ENCODE assay signal across 1 cellular context in the genomic region with DNA sequence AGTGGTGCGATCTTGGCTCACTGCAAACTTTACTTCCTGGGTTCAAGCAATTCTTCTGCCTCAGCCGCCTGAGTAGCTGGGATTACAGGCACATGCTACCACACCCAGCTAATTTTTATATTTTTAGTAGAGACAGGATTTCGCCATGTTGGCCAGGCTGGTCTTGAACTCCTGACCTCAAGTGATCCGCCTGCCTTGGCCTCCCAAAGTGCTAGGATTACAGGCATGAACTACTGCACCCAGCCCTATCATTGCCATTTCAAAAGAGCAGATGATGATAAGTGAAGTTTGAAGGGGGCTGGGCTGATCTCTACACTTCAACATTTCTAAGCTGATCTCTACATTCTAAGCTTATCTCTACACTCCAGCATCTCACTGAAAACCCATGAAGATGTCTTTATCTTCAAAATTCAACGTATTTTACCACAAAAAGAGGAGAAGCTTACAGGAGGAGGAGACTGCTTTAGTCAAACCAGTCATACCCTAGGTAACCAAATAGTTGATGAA.
TF ChIP-seq lines count a peak whose summit lies in the region.

No MANE protein-coding gene starts in this region.

TF ChIP-seq in K562, 482 proteins besides CTCF, POLR2A, EP300 and RAD21 (continued from another document):
- TF ChIP-seq, protein P1, sequence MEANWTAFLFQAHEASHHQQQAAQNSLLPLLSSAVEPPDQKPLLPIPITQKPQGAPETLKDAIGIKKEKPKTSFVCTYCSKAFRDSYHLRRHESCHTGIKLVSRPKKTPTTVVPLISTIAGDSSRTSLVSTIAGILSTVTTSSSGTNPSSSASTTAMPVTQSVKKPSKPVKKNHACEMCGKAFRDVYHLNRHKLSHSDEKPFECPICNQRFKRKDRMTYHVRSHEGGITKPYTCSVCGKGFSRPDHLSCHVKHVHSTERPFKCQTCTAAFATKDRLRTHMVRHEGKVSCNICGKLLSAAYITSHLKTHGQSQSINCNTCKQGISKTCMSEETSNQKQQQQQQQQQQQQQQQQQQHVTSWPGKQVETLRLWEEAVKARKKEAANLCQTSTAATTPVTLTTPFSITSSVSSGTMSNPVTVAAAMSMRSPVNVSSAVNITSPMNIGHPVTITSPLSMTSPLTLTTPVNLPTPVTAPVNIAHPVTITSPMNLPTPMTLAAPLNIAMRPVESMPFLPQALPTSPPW (CRISPR knock-in tag; IDR thresholded peaks at IDR 0.05), result peak; percentile 43
- TF ChIP-seq, protein P2, sequence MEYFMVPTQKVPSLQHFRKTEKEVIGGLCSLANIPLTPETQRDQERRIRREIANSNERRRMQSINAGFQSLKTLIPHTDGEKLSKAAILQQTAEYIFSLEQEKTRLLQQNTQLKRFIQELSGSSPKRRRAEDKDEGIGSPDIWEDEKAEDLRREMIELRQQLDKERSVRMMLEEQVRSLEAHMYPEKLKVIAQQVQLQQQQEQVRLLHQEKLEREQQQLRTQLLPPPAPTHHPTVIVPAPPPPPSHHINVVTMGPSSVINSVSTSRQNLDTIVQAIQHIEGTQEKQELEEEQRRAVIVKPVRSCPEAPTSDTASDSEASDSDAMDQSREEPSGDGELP (CRISPR knock-in tag; IDR thresholded peaks at IDR 0.05; ENCODE audit: borderline replicate concordance), result peak; percentile 24; the same call in 1 of the 2 replicates
- TF ChIP-seq ARNT (IDR thresholded peaks at IDR 0.05), result peak; percentile 82 to 83
- peak; percentile 46 for TF ChIP-seq NR2C1 (IDR thresholded peaks at IDR 0.05)
- peak; percentile 54; the same call in 1 of the 2 replicates for TF ChIP-seq NR2C1 (tag; IDR thresholded peaks at IDR 0.05)
- TF ChIP-seq PML (IDR thresholded peaks at IDR 0.05; ENCODE audit: low read length), result peak; percentile 85
- peak; percentile 59 for TF ChIP-seq CXXC5 (CRISPR knock-in tag; IDR thresholded peaks at IDR 0.05)
- peak in 1 of 2 experiments; percentile 63; a peak in 1 of 4 replicates for TF ChIP-seq TEAD1 (CRISPR knock-in tag; IDR thresholded peaks at IDR 0.05)
